In the genomic region with DNA sequence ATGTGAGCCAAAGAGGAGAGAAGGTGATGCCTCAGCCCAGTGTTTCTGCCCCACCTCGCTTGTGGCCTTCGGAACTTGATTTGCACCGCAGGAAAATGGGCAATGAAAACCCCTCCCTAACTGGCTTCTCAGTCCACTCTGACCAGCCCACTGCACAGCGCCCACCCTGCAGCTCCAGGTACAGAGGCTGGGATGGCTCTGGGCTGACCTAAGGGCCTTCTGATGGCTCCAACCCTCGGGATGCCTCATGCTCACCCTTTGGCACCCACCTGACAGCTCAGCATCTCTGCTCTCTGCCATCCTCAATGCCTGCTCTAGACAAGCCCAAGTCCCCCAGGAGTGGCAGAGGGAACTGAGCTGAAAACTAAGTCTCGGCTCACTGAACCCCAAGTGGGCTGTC, we compare ENCODE assay signal across 7 cellular contexts. TPM values are rescaled to one million over a fixed set of nuclear protein-coding genes. Genes with fewer than 3 reads are reported as not detected.
"Had no signal": no experiment of that assay in that cellular context is flagged by ENCODE, and none has a peak within 500 bp of the region (broad histone marks: within the 10 kb centered on the region; RNA-seq: fewer than 3 reads in every experiment).

No MANE protein-coding gene starts in this region.

RNA-seq across cellular contexts. Expression of gene TUBB8B, which starts 36.2 kb away (rescaled TPM):
- total RNA-seq: LHCN-M2, MCF 10A, OCI-LY7, PC-3, Peyer's patch, RPMI7951 had no signal
- polyA plus RNA-seq: SK-N-SH had no signal
